Comparison of ENCODE assay signal across 1 cellular context in genomic region chr14:100675664-100676063, GRCh38.
TF ChIP-seq lines count a peak whose summit lies in the region.

No MANE protein-coding gene starts in this region.

TF ChIP-seq in SK-N-SH, 30 proteins besides CTCF, POLR2A, EP300 and RAD21 (continued from another document):
- TF ChIP-seq, protein P1, sequence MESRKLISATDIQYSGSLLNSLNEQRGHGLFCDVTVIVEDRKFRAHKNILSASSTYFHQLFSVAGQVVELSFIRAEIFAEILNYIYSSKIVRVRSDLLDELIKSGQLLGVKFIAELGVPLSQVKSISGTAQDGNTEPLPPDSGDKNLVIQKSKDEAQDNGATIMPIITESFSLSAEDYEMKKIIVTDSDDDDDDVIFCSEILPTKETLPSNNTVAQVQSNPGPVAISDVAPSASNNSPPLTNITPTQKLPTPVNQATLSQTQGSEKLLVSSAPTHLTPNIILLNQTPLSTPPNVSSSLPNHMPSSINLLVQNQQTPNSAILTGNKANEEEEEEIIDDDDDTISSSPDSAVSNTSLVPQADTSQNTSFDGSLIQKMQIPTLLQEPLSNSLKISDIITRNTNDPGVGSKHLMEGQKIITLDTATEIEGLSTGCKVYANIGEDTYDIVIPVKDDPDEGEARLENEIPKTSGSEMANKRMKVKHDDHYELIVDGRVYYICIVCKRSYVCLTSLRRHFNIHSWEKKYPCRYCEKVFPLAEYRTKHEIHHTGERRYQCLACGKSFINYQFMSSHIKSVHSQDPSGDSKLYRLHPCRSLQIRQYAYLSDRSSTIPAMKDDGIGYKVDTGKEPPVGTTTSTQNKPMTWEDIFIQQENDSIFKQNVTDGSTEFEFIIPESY (IDR thresholded peaks at IDR 0.05; ENCODE audit: borderline replicate concordance, low read depth): no peak
- TF ChIP-seq SIN3A (IDR thresholded peaks at IDR 0.05; ENCODE audit: borderline replicate concordance, low read depth, low read length) (no peak), IRF3 (IDR thresholded peaks at IDR 0.05; ENCODE audit: low read depth, low read length) (no peak), CHD2 (IDR thresholded peaks at IDR 0.05; ENCODE audit: low read length, partially characterized antibody) (no peak), ELF1 (IDR thresholded peaks at IDR 0.05) (no peak), GABPA (IDR thresholded peaks at IDR 0.05; ENCODE audit: low read depth) (no peak), FOSL2 (IDR thresholded peaks at IDR 0.05; ENCODE audit: borderline replicate concordance, low read depth) (no peak), REST (IDR thresholded peaks at IDR 0.05; ENCODE audit: low read depth, low read length) (no peak), RCOR1 (IDR thresholded peaks at IDR 0.05; ENCODE audit: low read length) (no peak), POLR2AphosphoS5 (IDR thresholded peaks at IDR 0.05; ENCODE audit: low read depth, low read length) (no peak), TEAD4 (IDR thresholded peaks at IDR 0.05; ENCODE audit: borderline replicate concordance, insufficient read depth) (no peak), FOXJ3 (CRISPR knock-in tag; IDR thresholded peaks at IDR 0.05) (no peak; the same call in 1 of the 2 replicates), JUND (IDR thresholded peaks at IDR 0.05) (no peak), YY1 (IDR thresholded peaks at IDR 0.05; ENCODE audit: low read depth) (no peak)
- TF ChIP-seq, protein P2, sequence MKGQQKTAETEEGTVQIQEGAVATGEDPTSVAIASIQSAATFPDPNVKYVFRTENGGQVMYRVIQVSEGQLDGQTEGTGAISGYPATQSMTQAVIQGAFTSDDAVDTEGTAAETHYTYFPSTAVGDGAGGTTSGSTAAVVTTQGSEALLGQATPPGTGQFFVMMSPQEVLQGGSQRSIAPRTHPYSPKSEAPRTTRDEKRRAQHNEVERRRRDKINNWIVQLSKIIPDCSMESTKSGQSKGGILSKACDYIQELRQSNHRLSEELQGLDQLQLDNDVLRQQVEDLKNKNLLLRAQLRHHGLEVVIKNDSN (IDR thresholded peaks at IDR 0.05; ENCODE audit: borderline replicate concordance, low read depth): no peak
